In the genomic region with DNA sequence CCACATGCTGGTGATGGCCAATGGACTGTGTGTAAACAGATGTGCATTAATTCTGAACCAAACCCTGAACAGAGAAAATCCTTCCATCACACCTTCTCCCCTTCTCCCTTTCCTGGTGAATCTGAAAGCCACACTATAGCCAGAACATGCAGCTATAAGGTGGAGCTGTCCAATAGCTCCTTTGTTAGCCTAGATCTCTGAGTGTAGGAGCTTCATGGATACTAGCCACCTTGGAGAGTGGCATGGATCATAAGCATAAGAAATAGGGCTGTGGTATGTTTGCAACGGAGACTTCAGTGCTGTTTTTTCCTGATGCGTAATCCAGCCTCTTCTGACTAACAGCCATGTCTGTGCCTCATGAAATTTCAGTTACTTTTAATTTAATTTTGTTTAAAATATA, we compare ENCODE assay signal across 22 cellular contexts.
DNase-seq lines count a peak whose midpoint lies in the region; ATAC-seq, FAIRE-seq and TF ChIP-seq lines count a peak whose summit lies in the region.
"Had no signal": no experiment of that assay in that cellular context is flagged by ENCODE, and none has a peak within 500 bp of the region (broad histone marks: within the 10 kb centered on the region; RNA-seq: fewer than 3 reads in every experiment).

No MANE protein-coding gene starts in this region.

- H3K27ac Mint-ChIP-seq in HFFc6: no peak overlapping the region
- H3K27ac Mint-ChIP-seq: CD14-positive monocyte; IgD-negative memory B cell; stimulated activated naive B cell treated with anti-CD40 and anti-IgM and Interleukin-4, amounts not matched to agents 10 μg/mL and 1 μg/mL and 100 μg/mL, for 72 hours had no signal

- no peak for FAIRE-seq in kidney (lab: Jason Lieb, UNC)
- FAIRE-seq: TTC549 had no signal

- no peaks in the 10 kb centered on the region for H3K4me1 ChIP-seq in kidney (ENCODE audit: control insufficient read depth in 1 of 2, insufficient read depth in 1 of 2, low read depth in 1 of 2, low read length in 2 of 2)

- peaks cover 14% of the 10 kb centered on the region for H3K27me3 Mint-ChIP-seq in HFFc6 (ENCODE audit: insufficient read depth)

- H3K36me3 Mint-ChIP-seq in HFFc6 (ENCODE audit: low read depth): no peaks in the 10 kb centered on the region
- H3K36me3 Mint-ChIP-seq: CD14-positive monocyte; stimulated activated naive B cell treated with anti-CD40 and anti-IgM and Interleukin-4, amounts not matched to agents 10 μg/mL and 1 μg/mL and 100 μg/mL, for 72 hours had no signal

- intact Hi-C loops in kidney (cut with DNase I): no loop called here

- TF ChIP-seq CTCF in HFFc6 (IDR thresholded peaks at IDR 0.05): no peak
- TF ChIP-seq CTCF in fibroblast of villous mesenchyme (IDR thresholded peaks at IDR 0.05; ENCODE audit: insufficient read depth, low read depth, low read length): no peak
- no peak for TF ChIP-seq CTCF in kidney (IDR thresholded peaks at IDR 0.05; ENCODE audit: borderline replicate concordance, extremely low read depth, insufficient read depth)

- H3K4me1 Mint-ChIP-seq in HFFc6 (ENCODE audit: low read depth): peaks cover 21% of the 10 kb centered on the region

- no peaks in the 10 kb centered on the region for H3K36me3 ChIP-seq in kidney (ENCODE audit: control insufficient read depth in 1 of 2, insufficient read depth in 2 of 2, low read length in 2 of 2)
- H3K36me3 ChIP-seq: esophagus muscularis mucosa had no signal

- no peak overlapping the region for H3K9ac ChIP-seq in kidney (ENCODE audit: low read length in 2 of 2)

- peak; percentile 5 for DNase-seq in A172 (ENCODE audit: low spot score)
- DNase-seq in HFFc6: peak; percentile 23
- DNase-seq in astrocyte of the hippocampus (ENCODE audit: low read depth, low spot score): peak; percentile 46
- peak; percentile 20 for DNase-seq in fibroblast of villous mesenchyme (ENCODE audit: low read depth)
- no peak for DNase-seq in kidney
- DNase-seq in cortex of kidney (lab: John Stamatoyannopoulos, UW): no peak
- DNase-seq: activated CD4-positive, alpha-beta T cell treated with anti-CD3 and anti-CD28 coated beads for 48 hours; activated CD8-positive, alpha-beta memory T cell treated with anti-CD3 and anti-CD28 coated beads, Interleukin-2, amount 50 U/mL, for 4 hours; activated gamma-delta T cell; aorta; dorsolateral prefrontal cortex; GOT3; left cardiac atrium; NCI-H2081; retina; stimulated activated naive B cell treated with anti-CD40 and anti-IgM and Interleukin-4, amounts not matched to agents 10 μg/mL and 1 μg/mL and 100 μg/mL, for 72 hours had no signal

- no peak overlapping the region for H3K4me3 Mint-ChIP-seq in HFFc6
- H3K4me3 Mint-ChIP-seq: CD14-positive monocyte; IgD-negative memory B cell; stimulated activated naive B cell treated with anti-CD40 and anti-IgM and Interleukin-4, amounts not matched to agents 10 μg/mL and 1 μg/mL and 100 μg/mL, for 72 hours had no signal

- no peaks in the 10 kb centered on the region for H3K9me3 ChIP-seq in kidney (ENCODE audit: control insufficient read depth in 1 of 2, low read length in 2 of 2)
- H3K9me3 ChIP-seq: esophagus muscularis mucosa had no signal

- H3K27ac ChIP-seq in kidney (ENCODE audit: low read depth in 2 of 2, low read length in 2 of 2): no peak overlapping the region
- H3K27ac ChIP-seq: dorsolateral prefrontal cortex, esophagus muscularis mucosa had no signal

- H3K9me3 Mint-ChIP-seq in HFFc6: no peaks in the 10 kb centered on the region; the same call in 1 of the 2 replicates

- H3K4me3 ChIP-seq in fibroblast of villous mesenchyme (ENCODE audit: low read depth, low read length) (no peak overlapping the region), kidney (ENCODE audit: low read length in 2 of 2) (no peak overlapping the region)
- H3K4me3 ChIP-seq: dorsolateral prefrontal cortex, esophagus muscularis mucosa had no signal

- no peak for ATAC-seq in HG03442 (IDR thresholded peaks at IDR 0.05; ENCODE audit: unreplicated experiment)
- no peak for ATAC-seq in activated CD4-positive, CD25-positive, alpha-beta regulatory T cell treated with anti-CD3 and anti-CD28 coated beads, Interleukin-2, amount 50 U/mL, for 24 hours
- ATAC-seq: left cardiac atrium; stimulated activated naive B cell treated with anti-CD40 and anti-IgM and Interleukin-4, amounts not matched to agents 10 μg/mL and 1 μg/mL and 100 μg/mL, for 72 hours had no signal

Comparison
In these comparisons a context has a peak if more than half of its experiments do, and no peak if none do; other contexts are left out.
1. DNase-seq: peak in A172 (single experiment), HFFc6 (single experiment), astrocyte of the hippocampus (single experiment) and fibroblast of villous mesenchyme (single experiment); none in kidney (single experiment) and cortex of kidney (single experiment).